Comparison of ENCODE assay signal across 15 cellular contexts in the genomic region with DNA sequence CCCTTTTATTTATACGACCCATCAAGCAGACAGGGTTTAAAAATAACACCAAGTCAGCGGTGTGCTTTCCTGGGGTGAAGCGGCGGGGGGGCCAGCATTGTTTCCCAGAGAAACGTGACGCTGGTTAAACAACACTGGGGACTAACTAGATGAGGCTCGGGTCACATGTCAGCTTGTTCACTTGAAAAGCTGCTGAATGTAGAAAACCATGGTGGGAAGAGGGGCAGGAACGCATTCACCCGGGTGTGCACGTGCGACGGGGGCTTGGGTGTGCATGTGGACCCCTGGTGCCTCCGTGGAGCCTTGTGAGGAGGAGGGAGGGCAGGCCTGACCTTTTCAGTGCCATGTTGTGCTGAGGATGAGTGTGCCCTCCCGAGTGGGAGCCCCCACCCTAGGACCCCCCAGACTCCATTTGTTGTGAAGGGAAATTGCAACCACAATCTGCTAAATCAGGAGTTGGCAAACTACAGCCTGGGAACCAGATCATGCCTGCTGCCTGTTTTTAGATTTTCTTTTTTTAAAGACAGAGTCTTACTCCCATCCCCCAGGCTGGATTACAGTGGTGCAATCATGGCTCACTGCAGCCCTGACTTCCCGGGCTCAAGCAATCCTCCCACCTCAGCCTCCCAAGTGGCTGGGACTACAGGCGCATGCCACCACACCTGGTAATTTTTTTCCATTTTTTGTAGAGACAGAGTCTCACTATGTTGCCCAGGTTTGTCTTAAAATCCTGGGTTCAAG.
DNase-seq lines count a peak whose midpoint lies in the region; TF ChIP-seq lines count a peak whose summit lies in the region.
"Had no signal": no experiment of that assay in that cellular context is flagged by ENCODE, and none has a peak within 500 bp of the region (broad histone marks: within the 10 kb centered on the region; RNA-seq: fewer than 3 reads in every experiment).

No MANE protein-coding gene starts in this region.

- H3K4me3 Mint-ChIP-seq in activated naive CD4-positive, alpha-beta T cell treated with anti-CD3 and anti-CD28 coated beads, Interleukin-2, amount 50 U/mL, for 24 hours: peak overlapping the region; percentile 12
- H3K4me3 Mint-ChIP-seq in activated naive CD4-positive, alpha-beta T cell treated with anti-CD3 and anti-CD28 coated beads for 36 hours: no peak overlapping the region
- H3K4me3 Mint-ChIP-seq in activated naive CD8-positive, alpha-beta T cell treated with anti-CD3 and anti-CD28 coated beads for 36 hours: no peak overlapping the region
- H3K4me3 Mint-ChIP-seq: activated CD8-positive, alpha-beta memory T cell treated with anti-CD3 and anti-CD28 coated beads, Interleukin-2, amount 10 ng/mL, durations not matched to agents 7 days and 5 days; natural killer cell had no signal

- no peaks in the 10 kb centered on the region for H3K4me1 ChIP-seq in transverse colon
- H3K4me1 ChIP-seq: colonic mucosa had no signal

- H3K27ac ChIP-seq in transverse colon: no peak overlapping the region
- H3K27ac ChIP-seq: A549, colonic mucosa, spleen, WERI-Rb-1 had no signal

- H3K27me3 Mint-ChIP-seq in activated naive CD4-positive, alpha-beta T cell treated with anti-CD3 and anti-CD28 coated beads, Interleukin-2, amount 50 U/mL, for 24 hours: no peaks in the 10 kb centered on the region
- H3K27me3 Mint-ChIP-seq in activated naive CD4-positive, alpha-beta T cell treated with anti-CD3 and anti-CD28 coated beads for 36 hours (ENCODE audit: low read depth): no peaks in the 10 kb centered on the region
- no peaks in the 10 kb centered on the region for H3K27me3 Mint-ChIP-seq in activated naive CD8-positive, alpha-beta T cell treated with anti-CD3 and anti-CD28 coated beads for 36 hours

- H3K9me3 Mint-ChIP-seq in activated naive CD4-positive, alpha-beta T cell treated with anti-CD3 and anti-CD28 coated beads, Interleukin-2, amount 50 U/mL, for 24 hours: no peaks in the 10 kb centered on the region
- no peaks in the 10 kb centered on the region for H3K9me3 Mint-ChIP-seq in activated naive CD4-positive, alpha-beta T cell treated with anti-CD3 and anti-CD28 coated beads for 36 hours
- no peaks in the 10 kb centered on the region for H3K9me3 Mint-ChIP-seq in activated naive CD8-positive, alpha-beta T cell treated with anti-CD3 and anti-CD28 coated beads for 36 hours
- H3K9me3 Mint-ChIP-seq: activated naive CD4-positive, alpha-beta T cell treated with anti-CD3 and anti-CD28 coated beads, Interleukin-2, amount 50 U/mL, for 72 hours; natural killer cell had no signal

- H3K4me3 ChIP-seq in transverse colon: no peak overlapping the region
- H3K4me3 ChIP-seq: A549, colonic mucosa, spleen had no signal

- peaks cover 2% of the 10 kb centered on the region for H3K36me3 Mint-ChIP-seq in activated naive CD4-positive, alpha-beta T cell treated with anti-CD3 and anti-CD28 coated beads, Interleukin-2, amount 50 U/mL, for 24 hours
- H3K36me3 Mint-ChIP-seq in activated naive CD4-positive, alpha-beta T cell treated with anti-CD3 and anti-CD28 coated beads for 36 hours (ENCODE audit: low read depth): no peaks in the 10 kb centered on the region
- H3K36me3 Mint-ChIP-seq in activated naive CD8-positive, alpha-beta T cell treated with anti-CD3 and anti-CD28 coated beads for 36 hours: no peaks in the 10 kb centered on the region
- H3K36me3 Mint-ChIP-seq: natural killer cell had no signal

- no peaks in the 10 kb centered on the region for H3K36me3 ChIP-seq in transverse colon
- H3K36me3 ChIP-seq: colonic mucosa, spleen, WERI-Rb-1 had no signal

- no peak for DNase-seq in activated naive CD4-positive, alpha-beta T cell treated with anti-CD3 and anti-CD28 coated beads for 36 hours
- DNase-seq in astrocyte of the hippocampus (ENCODE audit: low read depth, low spot score): peak; percentile 17
- DNase-seq in iPS-NIHi11 (ENCODE audit: low spot score): peak; percentile 55
- DNase-seq in smooth muscle cell of the brain vasculature (ENCODE audit: low read depth, low spot score): peak; percentile 76
- DNase-seq in transverse colon: no peak
- no peak for DNase-seq in activated naive CD8-positive, alpha-beta T cell treated with anti-CD3 and anti-CD28 coated beads for 36 hours
- no peak for DNase-seq in stimulated activated CD8-positive, alpha-beta memory T cell treated with anti-CD3 and anti-CD28 coated beads, Interleukin-4, amount 100 ng/mL, for 48 hours
- DNase-seq: activated CD8-positive, alpha-beta memory T cell treated with anti-CD3 and anti-CD28 coated beads, Interleukin-2, amount 10 ng/mL, durations not matched to agents 7 days and 5 days; colonic mucosa; natural killer cell; spleen; WERI-Rb-1 had no signal

- peaks cover 40% of the 10 kb centered on the region for H3K4me1 Mint-ChIP-seq in activated naive CD4-positive, alpha-beta T cell treated with anti-CD3 and anti-CD28 coated beads, Interleukin-2, amount 50 U/mL, for 24 hours
- H3K4me1 Mint-ChIP-seq in activated naive CD4-positive, alpha-beta T cell treated with anti-CD3 and anti-CD28 coated beads for 36 hours (ENCODE audit: low read depth): peaks cover 5% of the 10 kb centered on the region
- H3K4me1 Mint-ChIP-seq in activated naive CD8-positive, alpha-beta T cell treated with anti-CD3 and anti-CD28 coated beads for 36 hours: peaks cover 7% of the 10 kb centered on the region
- H3K4me1 Mint-ChIP-seq: activated CD8-positive, alpha-beta memory T cell treated with anti-CD3 and anti-CD28 coated beads, Interleukin-2, amount 10 ng/mL, durations not matched to agents 7 days and 5 days had no signal

- TF ChIP-seq EP300 in transverse colon (IDR thresholded peaks at IDR 0.05; ENCODE audit: low read depth): no peak

- H3K27ac Mint-ChIP-seq in activated naive CD4-positive, alpha-beta T cell treated with anti-CD3 and anti-CD28 coated beads, Interleukin-2, amount 50 U/mL, for 24 hours: no peak overlapping the region
- H3K27ac Mint-ChIP-seq in activated naive CD4-positive, alpha-beta T cell treated with anti-CD3 and anti-CD28 coated beads for 36 hours: no peak overlapping the region
- H3K27ac Mint-ChIP-seq in activated naive CD8-positive, alpha-beta T cell treated with anti-CD3 and anti-CD28 coated beads for 36 hours: no peak overlapping the region
- H3K27ac Mint-ChIP-seq: activated CD8-positive, alpha-beta memory T cell treated with anti-CD3 and anti-CD28 coated beads, Interleukin-2, amount 10 ng/mL, durations not matched to agents 7 days and 5 days; activated naive CD4-positive, alpha-beta T cell treated with anti-CD3 and anti-CD28 coated beads, Interleukin-2, amount 50 U/mL, for 72 hours; natural killer cell had no signal

- intact Hi-C loops in activated naive CD4-positive, alpha-beta T cell treated with anti-CD3 and anti-CD28 coated beads for 36 hours (cut with micrococcal nuclease): no loop called here
- intact Hi-C loops in transverse colon (cut with DNase I; ENCODE audit: low total_unique reads): no loop called here

- H3K9me3 ChIP-seq in transverse colon: no peaks in the 10 kb centered on the region
- H3K9me3 ChIP-seq: A549, colonic mucosa, spleen had no signal

- no peak for TF ChIP-seq POLR2A in transverse colon (IDR thresholded peaks at IDR 0.05)

- CTCF ChIA-PET in activated naive CD4-positive, alpha-beta T cell treated with anti-CD3 and anti-CD28 coated beads for 36 hours (lab: Charles Lee): no interaction called here

- in situ Hi-C loops in transverse colon (cut with MboI; ENCODE audit: low pct_ligation_motif_present in 1 of 4, low pct_unique_long_range_greater_than_20kb in 1 of 4, low sequenced_read_pairs in 3 of 4): no loop called here

- H3K27me3 ChIP-seq in transverse colon: no peaks in the 10 kb centered on the region
- H3K27me3 ChIP-seq: colonic mucosa had no signal

- WGBS in transverse colon (ENCODE audit: low coverage in 1 of 2), 2 donors: 68 to 80% methylated on average over 9 to 16 of the region's 16 CpGs

- TF ChIP-seq CTCF in transverse colon (IDR thresholded peaks at IDR 0.05): no peak

Comparison
In these comparisons a context has a peak if more than half of its experiments do, and no peak if none do; other contexts are left out.
1. DNase-seq: peak in astrocyte of the hippocampus (single experiment), iPS-NIHi11 (single experiment) and smooth muscle cell of the brain vasculature (single experiment); none in activated naive CD4-positive, alpha-beta T cell treated with anti-CD3 and anti-CD28 coated beads for 36 hours (single experiment), transverse colon (single experiment), activated naive CD8-positive, alpha-beta T cell treated with anti-CD3 and anti-CD28 coated beads for 36 hours (single experiment) and stimulated activated CD8-positive, alpha-beta memory T cell treated with anti-CD3 and anti-CD28 coated beads, Interleukin-4, amount 100 ng/mL, for 48 hours (single experiment).